ENCODE assay signal across 26 cellular contexts in the genomic region with DNA sequence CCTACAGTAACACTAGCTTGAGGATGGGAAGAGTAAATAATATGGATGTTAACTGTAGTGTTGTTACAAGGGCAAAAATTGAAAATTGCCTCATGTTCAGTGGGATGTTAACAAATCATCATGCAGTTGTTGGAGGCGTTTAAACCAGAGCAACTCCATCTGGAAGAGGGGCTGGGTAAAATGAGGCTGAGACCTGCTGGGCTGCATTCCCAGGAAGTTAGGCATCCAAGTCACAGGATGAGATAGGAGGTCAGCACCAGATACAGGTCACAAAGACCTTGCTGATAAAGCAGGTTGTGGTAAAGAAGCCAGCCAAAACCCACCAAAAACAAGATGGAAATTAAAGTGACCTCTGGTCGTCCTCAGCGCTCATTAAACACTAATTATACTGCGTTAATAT.
"Had no signal": no experiment of that assay in that cellular context is flagged by ENCODE, and none has a peak within 500 bp of the region (broad histone marks: within the 10 kb centered on the region; RNA-seq: fewer than 3 reads in every experiment).

No MANE protein-coding gene starts in this region.

- H3K9me3 ChIP-seq: breast epithelium, Peyer's patch, SJCRH30, SK-N-SH had no signal

- H3K4me2 ChIP-seq: SK-N-SH had no signal

- H3K4me1 ChIP-seq: breast epithelium had no signal

- H3K4me1 Mint-ChIP-seq: activated CD4-positive, alpha-beta memory T cell treated with anti-CD3 and anti-CD28 coated beads, Interleukin-2, amount 10 ng/mL, durations not matched to agents 7 days and 5 days; activated CD4-positive, alpha-beta T cell treated with anti-CD3 and anti-CD28 coated beads for 36 hours; activated naive CD4-positive, alpha-beta T cell treated with anti-CD3 and anti-CD28 coated beads, Interleukin-2, amount 10 ng/mL, durations not matched to agents 7 days and 5 days; activated naive CD8-positive, alpha-beta T cell treated with anti-CD3 and anti-CD28 coated beads for 36 hours had no signal

- H3K36me3 ChIP-seq: breast epithelium, Peyer's patch, SJCRH30, WERI-Rb-1 had no signal

- H3K9me3 Mint-ChIP-seq: activated CD4-positive, alpha-beta memory T cell treated with anti-CD3 and anti-CD28 coated beads, Interleukin-2, amount 10 ng/mL, durations not matched to agents 7 days and 5 days; activated naive CD4-positive, alpha-beta T cell treated with anti-CD3 and anti-CD28 coated beads, Interleukin-2, amount 10 ng/mL, durations not matched to agents 7 days and 5 days; activated naive CD8-positive, alpha-beta T cell treated with anti-CD3 and anti-CD28 coated beads for 36 hours; activated T-helper 2 cell treated with anti-CD3 and anti-CD28 coated beads, Interferon-gamma antibody, Interleukin-2, Interleukin-4, amounts not matched to agents 10 μg/mL and 5 μg/mL and 100 μg/mL, durations not matched to agents 14 hours and 24 hours and 36 hours had no signal

- H3K4me3 ChIP-seq: breast epithelium, Peyer's patch, SJCRH30 had no signal

- H3K27ac ChIP-seq: breast epithelium, Peyer's patch, RWPE1, SJCRH30, WERI-Rb-1 had no signal

- DNase-seq: activated CD4-positive, alpha-beta memory T cell treated with anti-CD3 and anti-CD28 coated beads, Interleukin-2, amount 10 ng/mL, durations not matched to agents 7 days and 5 days; activated CD4-positive, alpha-beta T cell treated with anti-CD3 and anti-CD28 coated beads for 36 hours; activated CD4-positive, alpha-beta T cell treated with anti-CD3 and anti-CD28 coated beads, Interleukin-2, amount 50 U/mL, for 1 hour; activated gamma-delta T cell treated with Interleukin-2 at 50 U/mL for 16 hours; activated naive CD4-positive, alpha-beta T cell treated with anti-CD3 and anti-CD28 coated beads, Interleukin-2, amount 10 ng/mL, durations not matched to agents 7 days and 5 days; activated naive CD8-positive, alpha-beta T cell treated with anti-CD3 and anti-CD28 coated beads for 36 hours; activated T-cell treated with anti-CD3 and anti-CD28 coated beads for 4 hours; activated T-cell treated with anti-CD3 and anti-CD28 coated beads, Interleukin-2, amount 50 U/mL, for 48 hours; anterior cingulate cortex; caudate nucleus; Kasumi-1; KBM-7; NCI-H1048; NCI-H146; NCI-H1930; NCI-H345; NCI-H524; Peyer's patch; Right ventricle myocardium superior; SJCRH30; SK-N-SH; T-helper 1 cell; WERI-Rb-1 had no signal

- ATAC-seq: activated CD4-positive, alpha-beta T cell treated with anti-CD3 and anti-CD28 coated beads for 36 hours had no signal

- H3K9me2 ChIP-seq: SK-N-SH had no signal

- H3K27me3 ChIP-seq: breast epithelium, Peyer's patch, SJCRH30 had no signal

- H3K36me3 Mint-ChIP-seq: activated naive CD4-positive, alpha-beta T cell treated with anti-CD3 and anti-CD28 coated beads, Interleukin-2, amount 10 ng/mL, durations not matched to agents 7 days and 5 days; activated naive CD8-positive, alpha-beta T cell treated with anti-CD3 and anti-CD28 coated beads for 36 hours had no signal

- H3K4me3 Mint-ChIP-seq: activated CD4-positive, alpha-beta memory T cell treated with anti-CD3 and anti-CD28 coated beads, Interleukin-2, amount 10 ng/mL, durations not matched to agents 7 days and 5 days; activated CD4-positive, alpha-beta T cell treated with anti-CD3 and anti-CD28 coated beads for 36 hours; activated naive CD4-positive, alpha-beta T cell treated with anti-CD3 and anti-CD28 coated beads, Interleukin-2, amount 10 ng/mL, durations not matched to agents 7 days and 5 days; activated naive CD8-positive, alpha-beta T cell treated with anti-CD3 and anti-CD28 coated beads for 36 hours had no signal

- H3K9ac ChIP-seq: SK-N-SH had no signal

- H3K27ac Mint-ChIP-seq: activated CD4-positive, alpha-beta memory T cell treated with anti-CD3 and anti-CD28 coated beads, Interleukin-2, amount 10 ng/mL, durations not matched to agents 7 days and 5 days; activated CD4-positive, alpha-beta T cell treated with anti-CD3 and anti-CD28 coated beads for 36 hours; activated naive CD4-positive, alpha-beta T cell treated with anti-CD3 and anti-CD28 coated beads, Interleukin-2, amount 10 ng/mL, durations not matched to agents 7 days and 5 days; activated naive CD8-positive, alpha-beta T cell treated with anti-CD3 and anti-CD28 coated beads for 36 hours; activated T-helper 2 cell treated with anti-CD3 and anti-CD28 coated beads, Interferon-gamma antibody, Interleukin-2, Interleukin-4, amounts not matched to agents 10 μg/mL and 5 μg/mL and 100 μg/mL, durations not matched to agents 14 hours and 24 hours and 36 hours had no signal
